20 cellular contexts compared by ENCODE assay signal in genomic region chr10:44193156-44193555, GRCh38.
"Had no signal": no experiment of that assay in that cellular context is flagged by ENCODE, and none has a peak within 500 bp of the region (broad histone marks: within the 10 kb centered on the region; RNA-seq: fewer than 3 reads in every experiment).

No MANE protein-coding gene starts in this region.

- DNase-seq: colonic mucosa; dermis blood vessel endothelial cell; erythroblast; gastrocnemius medialis; heart right ventricle; hypothalamus; kidney glomerular epithelial cell; mammary epithelial cell; naive thymus-derived CD4-positive, alpha-beta T cell; ovary; right cardiac atrium; spleen; stimulated activated CD4-positive, alpha-beta T cell treated with anti-CD3 and anti-CD28 coated beads, Interleukin-15, amount 100 ng/mL, for 24 hours; stimulated activated CD4-positive, alpha-beta T cell treated with anti-CD3 and anti-CD28 coated beads, Interleukin-1b, Interleukin-23, amount 100 ng/mL, for 48 hours; stimulated activated CD4-positive, alpha-beta T cell treated with anti-CD3 and anti-CD28 coated beads, Interleukin-4, amount 100 ng/mL, for 4 hours; stimulated activated naive B cell treated with anti-CD40 and anti-IgM and Interleukin-4, amounts not matched to agents 10 μg/mL and 1 μg/mL and 100 μg/mL, for 72 hours; stimulated activated naive CD8-positive, alpha-beta T cell treated with anti-CD3 and anti-CD28 coated beads, Interleukin-15, amount 100 ng/mL, for 72 hours; substantia nigra; trophoblast cell had no signal

- H3K4me3 ChIP-seq: colonic mucosa, gastrocnemius medialis, heart right ventricle, ovary, spleen, thoracic aorta had no signal

- ATAC-seq: gastrocnemius medialis; heart right ventricle; naive thymus-derived CD4-positive, alpha-beta T cell; right cardiac atrium; stimulated activated naive B cell treated with anti-CD40 and anti-IgM and Interleukin-4, amounts not matched to agents 10 μg/mL and 1 μg/mL and 100 μg/mL, for 72 hours had no signal
